ENCODE assay signal across 9 cellular contexts in the genomic region with DNA sequence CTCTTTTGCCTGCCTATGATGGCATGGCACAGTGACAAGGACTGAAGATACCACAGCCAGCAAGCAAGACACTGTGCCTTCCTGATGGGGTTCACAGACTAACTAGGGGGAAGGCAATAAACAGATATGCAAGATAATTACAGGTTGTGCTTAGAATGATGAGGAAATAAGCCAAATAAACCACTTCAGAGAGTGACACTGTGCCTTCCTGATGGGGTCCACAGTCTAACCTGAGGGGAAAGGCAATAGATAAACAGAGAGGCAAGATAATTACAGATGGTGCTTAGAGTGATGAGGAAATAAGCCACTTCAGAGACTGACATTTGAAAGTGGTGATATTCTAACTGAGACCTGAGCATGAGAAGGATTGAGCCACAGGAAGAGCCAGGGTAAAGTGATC.
"Had no signal": no experiment of that assay in that cellular context is flagged by ENCODE, and none has a peak within 500 bp of the region (broad histone marks: within the 10 kb centered on the region; RNA-seq: fewer than 3 reads in every experiment).

No MANE protein-coding gene starts in this region.

- H3K27me3 ChIP-seq: ascending aorta, cardiac muscle cell, colonic mucosa, Peyer's patch had no signal

- H3K4me1 ChIP-seq: ascending aorta, colonic mucosa, Peyer's patch, SJSA1 had no signal

- DNase-seq: activated gamma-delta T cell, SHP77 treated with DMSO at 0.1 percent for 48 hours had no signal

- H3K9me3 ChIP-seq: ascending aorta, colonic mucosa, Peyer's patch, SJSA1, SK-N-SH had no signal

- H3K4me3 ChIP-seq: ascending aorta, cardiac muscle cell, colonic mucosa, Peyer's patch, SJSA1 had no signal

- H3K36me3 ChIP-seq: ascending aorta, cardiac muscle cell, colonic mucosa, Peyer's patch, SJSA1 had no signal

- H3K27ac ChIP-seq: ascending aorta, cardiac muscle cell, colonic mucosa, KMS-11, Peyer's patch, SJSA1 had no signal
